In genomic region chr5:167626341-167627118, GRCh38 we compare ENCODE assay signal across 14 cellular contexts.
DNase-seq lines count a peak whose midpoint lies in the region; ATAC-seq, FAIRE-seq and TF ChIP-seq lines count a peak whose summit lies in the region.
"Had no signal": no experiment of that assay in that cellular context is flagged by ENCODE, and none has a peak within 500 bp of the region (broad histone marks: within the 10 kb centered on the region; RNA-seq: fewer than 3 reads in every experiment).

No MANE protein-coding gene starts in this region.

- peak; percentile 32 for DNase-seq in GM23248
- peak; percentile 11 for DNase-seq in RPMI7951 (ENCODE audit: low read depth)
- peak; percentile 55 for DNase-seq in epithelial cell of esophagus (ENCODE audit: low read depth)
- peak; percentile 56 for DNase-seq in retina
- DNase-seq in GM12891 (ENCODE audit: insufficient read length, low spot score), result no peak
- no peak for DNase-seq in NCI-H2107 treated with DMSO at 0.1 percent for 48 hours (lab: John Stamatoyannopoulos, UW; ENCODE audit: unreplicated experiment)
- DNase-seq in activated CD8-positive, alpha-beta T cell treated with anti-CD3 and anti-CD28 coated beads for 36 hours, result no peak
- DNase-seq: BE2C; CD4-positive, alpha-beta memory T cell; DMS79 treated with DMSO at 0.1 percent for 48 hours; NCI-H1092; NCI-H2107; SHP77 treated with DMSO at 0.1 percent for 48 hours had no signal

- no peak for TF ChIP-seq CTCF in epithelial cell of esophagus (IDR thresholded peaks at IDR 0.05; ENCODE audit: insufficient read depth, low read depth, low read length, missing control alignments)
- no peak for TF ChIP-seq CTCF in activated CD8-positive, alpha-beta T cell treated with anti-CD3 and anti-CD28 coated beads for 36 hours (IDR thresholded peaks at IDR 0.05)

- FAIRE-seq in GM12891 (lab: Jason Lieb, UNC), result no peak

- H3K4me3 Mint-ChIP-seq in activated CD8-positive, alpha-beta T cell treated with anti-CD3 and anti-CD28 coated beads for 36 hours, result no peak overlapping the region
- H3K4me3 Mint-ChIP-seq: CD4-positive, alpha-beta memory T cell had no signal

- H3K9ac ChIP-seq in GM23248, result no peak overlapping the region

- H3K4me1 Mint-ChIP-seq in activated CD8-positive, alpha-beta T cell treated with anti-CD3 and anti-CD28 coated beads for 36 hours (ENCODE audit: low read depth), result no peaks in the 10 kb centered on the region
- H3K4me1 Mint-ChIP-seq: CD4-positive, alpha-beta memory T cell had no signal

- no peak overlapping the region for H3K4me2 ChIP-seq in GM23248 (ENCODE audit: unreplicated experiment)

- 89 to 90% methylated on average over 8 of the region's 8 CpGs for WGBS in GM23248 (ENCODE audit: low coverage in 1 of 2, low lambda C conversion rate in 2 of 2, missing lambda C conversion rate in 2 of 2), 2 experiments

- no peak for TF ChIP-seq POLR2A in GM12891 (IDR thresholded peaks at IDR 0.05; ENCODE audit: low read depth, low read length)

- no peak overlapping the region for H3K27ac ChIP-seq in GM23248

- H3K27me3 Mint-ChIP-seq in activated CD8-positive, alpha-beta T cell treated with anti-CD3 and anti-CD28 coated beads for 36 hours, result no peaks in the 10 kb centered on the region
- H3K27me3 Mint-ChIP-seq: CD4-positive, alpha-beta memory T cell had no signal

- H3K9me3 Mint-ChIP-seq in activated CD8-positive, alpha-beta T cell treated with anti-CD3 and anti-CD28 coated beads for 36 hours, result peaks cover 4% of the 10 kb centered on the region

- no peaks in the 10 kb centered on the region for H3K36me3 ChIP-seq in GM23248 (ENCODE audit: low read depth)
- H3K36me3 ChIP-seq: BE2C had no signal

- no peaks in the 10 kb centered on the region for H3K4me1 ChIP-seq in GM23248 (ENCODE audit: insufficient read depth)
- H3K4me1 ChIP-seq: BE2C had no signal

- H3K79me2 ChIP-seq in GM23248 (ENCODE audit: insufficient read depth), result 0 out of 2 replicates have a peak, but pooled peaks cover 9% of the 10 kb centered on the region

- H3K9me3 ChIP-seq in GM23248 (ENCODE audit: low read depth), result no peaks in the 10 kb centered on the region
- H3K9me3 ChIP-seq: BE2C had no signal

- POLR2A ChIA-PET in activated CD8-positive, alpha-beta T cell treated with anti-CD3 and anti-CD28 coated beads for 36 hours (lab: Charles Lee), result interaction anchor here (0.6 kb wide), 1 partner anchor 33 kb away, joined by 4 read pairs; no protein-coding TSS in a partner anchor

- H3F3A ChIP-seq in GM23248 (ENCODE audit: insufficient read depth), result no peaks in the 10 kb centered on the region; the same call in 1 of the 2 replicates

- no peaks in the 10 kb centered on the region for H4K20me1 ChIP-seq in GM23248 (ENCODE audit: insufficient read depth)

- CTCF ChIA-PET in activated CD8-positive, alpha-beta T cell treated with anti-CD3 and anti-CD28 coated beads for 36 hours (lab: Charles Lee), result no interaction called here

- H3K9me2 ChIP-seq in GM23248 (ENCODE audit: insufficient read depth), result no peaks in the 10 kb centered on the region

- in situ Hi-C loops in GM23248 (cut with MboI), result no loop called here

- no peaks in the 10 kb centered on the region for H3K36me3 Mint-ChIP-seq in activated CD8-positive, alpha-beta T cell treated with anti-CD3 and anti-CD28 coated beads for 36 hours (ENCODE audit: low read depth)
- H3K36me3 Mint-ChIP-seq: CD4-positive, alpha-beta memory T cell had no signal

- ATAC-seq in activated CD8-positive, alpha-beta T cell treated with anti-CD3 and anti-CD28 coated beads for 36 hours, result no peak
- ATAC-seq in GM21381 (IDR thresholded peaks at IDR 0.05; ENCODE audit: unreplicated experiment), result no peak

- H3K27ac Mint-ChIP-seq in activated CD8-positive, alpha-beta T cell treated with anti-CD3 and anti-CD28 coated beads for 36 hours, result no peak overlapping the region
- H3K27ac Mint-ChIP-seq: CD4-positive, alpha-beta memory T cell had no signal

- no peak overlapping the region for H2AFZ ChIP-seq in GM23248

- intact Hi-C loops in activated CD8-positive, alpha-beta T cell treated with anti-CD3 and anti-CD28 coated beads for 36 hours (cut with micrococcal nuclease), result no loop called here

- H3K4me3 ChIP-seq in GM23248, result no peak overlapping the region
- no peak overlapping the region for H3K4me3 ChIP-seq in epithelial cell of esophagus (ENCODE audit: low read length)

- H3K27me3 ChIP-seq in GM23248 (replicated peaks; ENCODE audit: insufficient read depth), result no peaks in the 10 kb centered on the region
- H3K27me3 ChIP-seq: BE2C had no signal

TF ChIP-seq in GM12891, 5 proteins besides CTCF, POLR2A, EP300 and RAD21:
- TF ChIP-seq POU2F2 (IDR thresholded peaks at IDR 0.05; ENCODE audit: low read depth, low read length) (no peak), POLR2AphosphoS5 (IDR thresholded peaks at IDR 0.05; ENCODE audit: low read depth, low read length) (no peak), SPI1 (IDR thresholded peaks at IDR 0.05; ENCODE audit: low read depth, low read length) (no peak), TAF1 (IDR thresholded peaks at IDR 0.05; ENCODE audit: low read depth, low read length) (no peak), PAX5 (IDR thresholded peaks at IDR 0.05; ENCODE audit: insufficient read depth, low read length, severe bottlenecking) (no peak)

Comparison
In these comparisons a context has a peak if more than half of its experiments do, and no peak if none do; other contexts are left out.
1. DNase-seq: peak in GM23248 (single experiment), RPMI7951 (single experiment), epithelial cell of esophagus (single experiment) and retina (single experiment); none in GM12891 (single experiment), NCI-H2107 treated with DMSO at 0.1 percent for 48 hours (single experiment) and activated CD8-positive, alpha-beta T cell treated with anti-CD3 and anti-CD28 coated beads for 36 hours (single experiment).